ENCODE assay signal across 28 cellular contexts in genomic region chr9:16406536-16407225, GRCh38.
"Had no signal": no experiment of that assay in that cellular context is flagged by ENCODE, and none has a peak within 500 bp of the region (broad histone marks: within the 10 kb centered on the region; RNA-seq: fewer than 3 reads in every experiment).

No MANE protein-coding gene starts in this region.

- H3K4me1 ChIP-seq: body of pancreas, colonic mucosa, gastroesophageal sphincter, neural progenitor cell, parathyroid adenoma, psoas muscle, stomach had no signal

- H3K27me3 Mint-ChIP-seq: activated B cell treated with CpG ODN at 0.5 μM for 24 hours; activated CD8-positive, alpha-beta memory T cell treated with anti-CD3 and anti-CD28 coated beads, Interleukin-2, amount 10 ng/mL, durations not matched to agents 7 days and 5 days; activated CD8-positive, alpha-beta T cell treated with anti-CD3 and anti-CD28 coated beads for 36 hours; stimulated activated naive B cell treated with anti-CD40 and anti-IgM and Interleukin-4, amounts not matched to agents 10 μg/mL and 1 μg/mL and 100 μg/mL, for 72 hours had no signal

- FAIRE-seq: endometrium, kidney had no signal

- H2AFZ ChIP-seq: neural progenitor cell, parathyroid adenoma had no signal

- H3K4me3 ChIP-seq: body of pancreas, colonic mucosa, gastroesophageal sphincter, neural progenitor cell, psoas muscle, stomach, suprapubic skin, tibial nerve had no signal

- H3K4me1 Mint-ChIP-seq: activated B cell treated with CpG ODN at 0.5 μM for 24 hours; activated CD8-positive, alpha-beta memory T cell treated with anti-CD3 and anti-CD28 coated beads, Interleukin-2, amount 10 ng/mL, durations not matched to agents 7 days and 5 days; naive thymus-derived CD8-positive, alpha-beta T cell; stimulated activated naive B cell treated with anti-CD40 and anti-IgM and Interleukin-4, amounts not matched to agents 10 μg/mL and 1 μg/mL and 100 μg/mL, for 72 hours had no signal

- H3K9me3 Mint-ChIP-seq: activated CD8-positive, alpha-beta T cell treated with anti-CD3 and anti-CD28 coated beads for 36 hours; activated T-helper 2 cell treated with anti-CD3 and anti-CD28 coated beads, Interferon-gamma antibody, Interleukin-2, Interleukin-4, amounts not matched to agents 10 μg/mL and 5 μg/mL and 100 μg/mL, durations not matched to agents 14 hours and 24 hours and 36 hours had no signal

- DNase-seq: activated B cell treated with CpG ODN at 0.5 μM for 24 hours; activated CD4-positive, alpha-beta T cell treated with anti-CD3 and anti-CD28 coated beads, Interleukin-2, amount 50 U/mL, for 1 hour; activated CD8-positive, alpha-beta memory T cell treated with anti-CD3 and anti-CD28 coated beads, Interleukin-2, amount 10 ng/mL, durations not matched to agents 7 days and 5 days; activated CD8-positive, alpha-beta T cell treated with anti-CD3 and anti-CD28 coated beads for 36 hours; activated naive CD4-positive, alpha-beta T cell; activated T-cell treated with anti-CD3 and anti-CD28 coated beads, Interleukin-2, amount 50 U/mL, for 48 hours; body of pancreas; colonic mucosa; effector CD8-positive, alpha-beta T cell; hippocampal formation; kidney; naive thymus-derived CD8-positive, alpha-beta T cell; occipital lobe; psoas muscle; stimulated activated CD4-positive, alpha-beta T cell treated with anti-CD3 and anti-CD28 coated beads, Interleukin-15, amount 100 ng/mL, for 24 hours; stimulated activated CD4-positive, alpha-beta T cell treated with anti-CD3 and anti-CD28 coated beads, Interleukin-2, amount 100 ng/mL, for 24 hours; stimulated activated naive B cell treated with anti-CD40 and anti-IgM and Interleukin-4, amounts not matched to agents 10 μg/mL and 1 μg/mL and 100 μg/mL, for 72 hours; stomach had no signal

- H3K4me2 ChIP-seq: neural progenitor cell had no signal

- H3K9ac ChIP-seq: neural progenitor cell, parathyroid adenoma had no signal

- H3K4me3 Mint-ChIP-seq: activated B cell treated with CpG ODN at 0.5 μM for 24 hours; activated CD8-positive, alpha-beta memory T cell treated with anti-CD3 and anti-CD28 coated beads, Interleukin-2, amount 10 ng/mL, durations not matched to agents 7 days and 5 days; activated CD8-positive, alpha-beta T cell treated with anti-CD3 and anti-CD28 coated beads for 36 hours; mesothelial cell of epicardium; naive thymus-derived CD8-positive, alpha-beta T cell; neural progenitor cell; stimulated activated naive B cell treated with anti-CD40 and anti-IgM and Interleukin-4, amounts not matched to agents 10 μg/mL and 1 μg/mL and 100 μg/mL, for 72 hours; T-helper 2 cell treated with Interferon-gamma antibody and Interleukin-4, amounts not matched to agents 5 μg/mL and 100 μg/mL, for 36 hours had no signal

- H3K36me3 Mint-ChIP-seq: activated CD8-positive, alpha-beta memory T cell treated with anti-CD3 and anti-CD28 coated beads, Interleukin-2, amount 10 ng/mL, durations not matched to agents 7 days and 5 days; activated naive CD4-positive, alpha-beta T cell treated with anti-CD3 and anti-CD28 coated beads, Interleukin-2, amount 50 U/mL, for 72 hours; naive thymus-derived CD8-positive, alpha-beta T cell; neural progenitor cell; stimulated activated naive B cell treated with anti-CD40 and anti-IgM and Interleukin-4, amounts not matched to agents 10 μg/mL and 1 μg/mL and 100 μg/mL, for 72 hours had no signal

- H3K27me3 ChIP-seq: body of pancreas, colonic mucosa, gastroesophageal sphincter, neural progenitor cell, stomach, tibial nerve had no signal

- H3K36me3 ChIP-seq: colonic mucosa, gastroesophageal sphincter, neural progenitor cell, stomach, suprapubic skin, tibial nerve had no signal

- H3K27ac ChIP-seq: body of pancreas, colonic mucosa, gastroesophageal sphincter, neural progenitor cell, parathyroid adenoma, psoas muscle, stomach, suprapubic skin, tibial nerve had no signal

- ATAC-seq: activated CD8-positive, alpha-beta memory T cell treated with anti-CD3 and anti-CD28 coated beads, Interleukin-2, amount 10 ng/mL, durations not matched to agents 7 days and 5 days; activated CD8-positive, alpha-beta T cell treated with anti-CD3 and anti-CD28 coated beads for 36 hours; activated naive CD4-positive, alpha-beta T cell treated with anti-CD3 and anti-CD28 coated beads, Interleukin-2, amount 50 U/mL, for 72 hours; body of pancreas; gastroesophageal sphincter; naive thymus-derived CD8-positive, alpha-beta T cell; psoas muscle; stimulated activated naive B cell treated with anti-CD40 and anti-IgM and Interleukin-4, amounts not matched to agents 10 μg/mL and 1 μg/mL and 100 μg/mL, for 72 hours had no signal

- H3K27ac Mint-ChIP-seq: activated B cell treated with CpG ODN at 0.5 μM for 24 hours; activated CD8-positive, alpha-beta memory T cell treated with anti-CD3 and anti-CD28 coated beads, Interleukin-2, amount 10 ng/mL, durations not matched to agents 7 days and 5 days; activated CD8-positive, alpha-beta T cell treated with anti-CD3 and anti-CD28 coated beads for 36 hours; activated naive CD4-positive, alpha-beta T cell treated with anti-CD3 and anti-CD28 coated beads, Interleukin-2, amount 50 U/mL, for 72 hours; activated T-helper 2 cell treated with anti-CD3 and anti-CD28 coated beads, Interferon-gamma antibody, Interleukin-2, Interleukin-4, amounts not matched to agents 10 μg/mL and 5 μg/mL and 100 μg/mL, durations not matched to agents 14 hours and 24 hours and 36 hours; mesothelial cell of epicardium; naive thymus-derived CD8-positive, alpha-beta T cell; neural progenitor cell; stimulated activated naive B cell treated with anti-CD40 and anti-IgM and Interleukin-4, amounts not matched to agents 10 μg/mL and 1 μg/mL and 100 μg/mL, for 72 hours; T-helper 2 cell treated with Interferon-gamma antibody and Interleukin-4, amounts not matched to agents 5 μg/mL and 100 μg/mL, for 36 hours had no signal

- H3K9me3 ChIP-seq: body of pancreas, colonic mucosa, gastroesophageal sphincter, psoas muscle, stomach, suprapubic skin, tibial nerve had no signal

- H3K79me2 ChIP-seq: parathyroid adenoma had no signal
